25 cellular contexts compared by ENCODE assay signal in the genomic region with DNA sequence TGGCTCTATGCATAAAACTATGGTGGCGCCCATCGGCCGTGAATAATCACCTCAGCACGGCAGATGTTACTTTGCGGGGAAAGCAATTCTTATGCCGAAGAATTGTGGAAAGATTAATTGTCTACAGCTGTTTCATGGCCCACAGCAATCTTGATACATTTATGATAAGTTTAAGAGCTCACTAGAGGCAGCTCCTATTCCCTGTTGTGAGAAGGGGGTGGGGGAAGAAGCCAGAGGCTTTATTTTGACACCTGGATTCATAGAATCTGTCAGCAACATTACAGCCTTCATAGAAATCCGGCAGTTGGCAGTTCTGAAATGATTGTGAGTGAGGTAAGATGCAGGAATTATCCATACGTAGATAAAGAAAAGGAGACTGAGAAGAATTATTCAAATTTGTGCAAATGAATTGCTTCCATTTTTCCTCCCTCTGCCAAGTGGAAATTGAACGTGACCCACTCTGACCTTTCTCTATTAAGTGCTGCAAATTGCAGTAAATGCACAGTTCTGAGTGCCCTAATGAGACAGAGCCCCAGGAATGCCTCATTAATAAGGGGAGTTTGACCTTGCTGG.
"Had no signal": no experiment of that assay in that cellular context is flagged by ENCODE, and none has a peak within 500 bp of the region (broad histone marks: within the 10 kb centered on the region; RNA-seq: fewer than 3 reads in every experiment).

No MANE protein-coding gene starts in this region.

- H3K4me3 Mint-ChIP-seq: dendritic cell treated with granulocyte-macrophage colony-stimulating factor and Interleukin-4, amounts not matched to agents 40 ng/mL and 50 ng/mL, for 4 days; effector memory CD8-positive, alpha-beta T cell; memory B cell; naive B cell; nephron; stimulated activated naive B cell treated with anti-CD40 and anti-IgM and Interleukin-4, amounts not matched to agents 10 μg/mL and 1 μg/mL and 100 μg/mL, for 72 hours; stimulated activated naive CD8-positive, alpha-beta T cell treated with anti-CD3 and anti-CD28 coated beads, Interleukin-15, amount 100 ng/mL, for 72 hours had no signal

- H3K27ac ChIP-seq: epithelial cell of prostate, esophagus muscularis mucosa, gastroesophageal sphincter, left ventricle myocardium inferior, lower lobe of right lung, right atrium auricular region, sigmoid colon, skin epidermis, testis, tibial nerve, upper lobe of right lung, vagina had no signal

- H3K27ac Mint-ChIP-seq: effector memory CD8-positive, alpha-beta T cell; memory B cell; stimulated activated naive B cell treated with anti-CD40 and anti-IgM and Interleukin-4, amounts not matched to agents 10 μg/mL and 1 μg/mL and 100 μg/mL, for 72 hours; stimulated activated naive CD8-positive, alpha-beta T cell treated with anti-CD3 and anti-CD28 coated beads, Interleukin-15, amount 100 ng/mL, for 72 hours had no signal

- H3K4me3 ChIP-seq: esophagus muscularis mucosa, gastroesophageal sphincter, left ventricle myocardium inferior, lower lobe of right lung, right atrium auricular region, sigmoid colon, skin epidermis, testis, tibial nerve, upper lobe of right lung, vagina had no signal

- H3K9me3 ChIP-seq: lower lobe of right lung, right atrium auricular region, sigmoid colon, testis, upper lobe of right lung, vagina had no signal

- H3K9me3 Mint-ChIP-seq: dendritic cell treated with granulocyte-macrophage colony-stimulating factor and Interleukin-4, amounts not matched to agents 40 ng/mL and 50 ng/mL, for 4 days; stimulated activated naive CD8-positive, alpha-beta T cell treated with anti-CD3 and anti-CD28 coated beads, Interleukin-15, amount 100 ng/mL, for 72 hours had no signal

- H3K4me1 Mint-ChIP-seq: memory B cell; naive B cell; stimulated activated naive B cell treated with anti-CD40 and anti-IgM and Interleukin-4, amounts not matched to agents 10 μg/mL and 1 μg/mL and 100 μg/mL, for 72 hours; stimulated activated naive CD8-positive, alpha-beta T cell treated with anti-CD3 and anti-CD28 coated beads, Interleukin-15, amount 100 ng/mL, for 72 hours had no signal

- H3K36me3 ChIP-seq: esophagus muscularis mucosa, gastroesophageal sphincter, left ventricle myocardium inferior, lower lobe of right lung, right atrium auricular region, sigmoid colon, tibial nerve, upper lobe of right lung, vagina had no signal

- DNase-seq: effector memory CD8-positive, alpha-beta T cell; glutamatergic neuron; islet precursor cell; left ventricle myocardium inferior; lower lobe of right lung; midbrain; naive B cell; posterior cingulate gyrus; sigmoid colon; stimulated activated CD4-positive, alpha-beta T cell treated with anti-CD3 and anti-CD28 coated beads, Interleukin-2, amount 100 ng/mL, for 24 hours; stimulated activated CD4-positive, alpha-beta T cell treated with anti-CD3 and anti-CD28 coated beads, Interleukin-4, amount 100 ng/mL, for 4 hours; stimulated activated naive B cell treated with anti-CD40 and anti-IgM and Interleukin-4, amounts not matched to agents 10 μg/mL and 1 μg/mL and 100 μg/mL, for 72 hours; stimulated activated naive CD8-positive, alpha-beta T cell treated with anti-CD3 and anti-CD28 coated beads, Interleukin-15, amount 100 ng/mL, for 72 hours; testis; upper lobe of right lung had no signal

- H3K36me3 Mint-ChIP-seq: memory B cell; naive B cell; stimulated activated naive B cell treated with anti-CD40 and anti-IgM and Interleukin-4, amounts not matched to agents 10 μg/mL and 1 μg/mL and 100 μg/mL, for 72 hours had no signal

- ATAC-seq: effector memory CD8-positive, alpha-beta T cell; gastroesophageal sphincter; lower lobe of right lung; stimulated activated naive B cell treated with anti-CD40 and anti-IgM and Interleukin-4, amounts not matched to agents 10 μg/mL and 1 μg/mL and 100 μg/mL, for 72 hours; stimulated activated naive CD8-positive, alpha-beta T cell treated with anti-CD3 and anti-CD28 coated beads, Interleukin-15, amount 100 ng/mL, for 72 hours had no signal
